Comparison of ENCODE assay signal across 1 cellular context in the genomic region with DNA sequence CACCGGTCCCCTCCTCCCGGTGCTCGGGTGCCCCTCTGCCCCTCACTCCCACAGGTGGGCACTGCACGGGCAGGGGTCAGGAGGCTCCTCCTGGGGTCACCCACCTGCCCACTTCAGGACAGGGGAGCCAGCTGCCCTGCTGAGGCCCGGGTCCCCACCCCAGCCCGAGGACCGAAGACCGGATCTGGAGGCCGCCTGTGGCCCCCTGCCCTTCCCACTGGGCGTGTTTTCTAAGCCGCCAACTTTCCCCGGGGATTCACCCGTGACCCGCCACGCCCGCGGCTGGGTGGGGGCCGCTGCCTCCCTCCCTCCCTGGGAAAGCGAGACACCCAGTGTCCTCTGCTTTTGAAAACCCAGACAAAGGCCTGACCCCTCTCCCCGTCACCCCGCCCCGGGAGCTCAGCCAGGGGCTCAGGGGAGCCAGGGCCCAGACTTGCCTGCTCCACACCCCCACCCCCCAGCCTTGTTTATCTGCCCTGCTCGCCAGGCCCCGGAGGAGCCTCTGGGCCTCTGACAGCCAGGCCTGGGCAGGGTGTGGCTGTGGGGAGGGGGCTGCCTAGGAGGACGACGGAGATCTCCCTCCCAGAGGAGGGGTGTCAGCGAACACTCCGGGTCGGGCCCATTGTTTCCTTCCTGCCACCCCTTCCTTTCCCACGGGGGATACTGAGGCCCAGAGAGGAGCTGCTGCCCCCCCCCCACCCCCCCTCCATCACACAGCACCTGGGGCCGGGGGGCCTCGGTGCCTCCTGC.
A peak's percentile ranks its signal among the peaks of the same experiment; 100 is the strongest.
TF ChIP-seq lines count a peak whose summit lies in the region.

No MANE protein-coding gene starts in this region.

TF ChIP-seq in HepG2, 621 proteins besides CTCF, POLR2A, EP300 and RAD21:
- TF ChIP-seq CBX1 (IDR thresholded peaks at IDR 0.05; ENCODE audit: low read depth), result no peak
- TF ChIP-seq PCBP1 (IDR thresholded peaks at IDR 0.05; ENCODE audit: borderline replicate concordance, low read depth, low read length), result 0 out of 2 replicates have a peak, but pooled peaks have one; percentile 35
- TF ChIP-seq, protein P1, sequence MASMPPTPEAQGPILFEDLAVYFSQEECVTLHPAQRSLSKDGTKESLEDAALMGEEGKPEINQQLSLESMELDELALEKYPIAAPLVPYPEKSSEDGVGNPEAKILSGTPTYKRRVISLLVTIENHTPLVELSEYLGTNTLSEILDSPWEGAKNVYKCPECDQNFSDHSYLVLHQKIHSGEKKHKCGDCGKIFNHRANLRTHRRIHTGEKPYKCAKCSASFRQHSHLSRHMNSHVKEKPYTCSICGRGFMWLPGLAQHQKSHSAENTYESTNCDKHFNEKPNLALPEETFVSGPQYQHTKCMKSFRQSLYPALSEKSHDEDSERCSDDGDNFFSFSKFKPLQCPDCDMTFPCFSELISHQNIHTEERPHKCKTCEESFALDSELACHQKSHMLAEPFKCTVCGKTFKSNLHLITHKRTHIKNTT (CRISPR knock-in tag; IDR thresholded peaks at IDR 0.05), result no peak
- no peak for TF ChIP-seq ZNF562 (CRISPR knock-in tag; IDR thresholded peaks at IDR 0.05; ENCODE audit: borderline replicate concordance)
- TF ChIP-seq, protein P2, sequence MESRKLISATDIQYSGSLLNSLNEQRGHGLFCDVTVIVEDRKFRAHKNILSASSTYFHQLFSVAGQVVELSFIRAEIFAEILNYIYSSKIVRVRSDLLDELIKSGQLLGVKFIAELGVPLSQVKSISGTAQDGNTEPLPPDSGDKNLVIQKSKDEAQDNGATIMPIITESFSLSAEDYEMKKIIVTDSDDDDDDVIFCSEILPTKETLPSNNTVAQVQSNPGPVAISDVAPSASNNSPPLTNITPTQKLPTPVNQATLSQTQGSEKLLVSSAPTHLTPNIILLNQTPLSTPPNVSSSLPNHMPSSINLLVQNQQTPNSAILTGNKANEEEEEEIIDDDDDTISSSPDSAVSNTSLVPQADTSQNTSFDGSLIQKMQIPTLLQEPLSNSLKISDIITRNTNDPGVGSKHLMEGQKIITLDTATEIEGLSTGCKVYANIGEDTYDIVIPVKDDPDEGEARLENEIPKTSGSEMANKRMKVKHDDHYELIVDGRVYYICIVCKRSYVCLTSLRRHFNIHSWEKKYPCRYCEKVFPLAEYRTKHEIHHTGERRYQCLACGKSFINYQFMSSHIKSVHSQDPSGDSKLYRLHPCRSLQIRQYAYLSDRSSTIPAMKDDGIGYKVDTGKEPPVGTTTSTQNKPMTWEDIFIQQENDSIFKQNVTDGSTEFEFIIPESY (CRISPR knock-in tag; IDR thresholded peaks at IDR 0.05), result peak; percentile 58
- TF ChIP-seq TOPORS (CRISPR knock-in tag; IDR thresholded peaks at IDR 0.05), result no peak
- TF ChIP-seq ETV6 (CRISPR knock-in tag; conservative IDR thresholded peaks at IDR 0.05), result no peak
- TF ChIP-seq, protein P3, sequence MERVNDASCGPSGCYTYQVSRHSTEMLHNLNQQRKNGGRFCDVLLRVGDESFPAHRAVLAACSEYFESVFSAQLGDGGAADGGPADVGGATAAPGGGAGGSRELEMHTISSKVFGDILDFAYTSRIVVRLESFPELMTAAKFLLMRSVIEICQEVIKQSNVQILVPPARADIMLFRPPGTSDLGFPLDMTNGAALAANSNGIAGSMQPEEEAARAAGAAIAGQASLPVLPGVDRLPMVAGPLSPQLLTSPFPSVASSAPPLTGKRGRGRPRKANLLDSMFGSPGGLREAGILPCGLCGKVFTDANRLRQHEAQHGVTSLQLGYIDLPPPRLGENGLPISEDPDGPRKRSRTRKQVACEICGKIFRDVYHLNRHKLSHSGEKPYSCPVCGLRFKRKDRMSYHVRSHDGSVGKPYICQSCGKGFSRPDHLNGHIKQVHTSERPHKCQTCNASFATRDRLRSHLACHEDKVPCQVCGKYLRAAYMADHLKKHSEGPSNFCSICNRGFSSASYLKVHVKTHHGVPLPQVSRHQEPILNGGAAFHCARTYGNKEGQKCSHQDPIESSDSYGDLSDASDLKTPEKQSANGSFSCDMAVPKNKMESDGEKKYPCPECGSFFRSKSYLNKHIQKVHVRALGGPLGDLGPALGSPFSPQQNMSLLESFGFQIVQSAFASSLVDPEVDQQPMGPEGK (CRISPR knock-in tag; IDR thresholded peaks at IDR 0.05), result peak; percentile 52
- TF ChIP-seq, protein P4, sequence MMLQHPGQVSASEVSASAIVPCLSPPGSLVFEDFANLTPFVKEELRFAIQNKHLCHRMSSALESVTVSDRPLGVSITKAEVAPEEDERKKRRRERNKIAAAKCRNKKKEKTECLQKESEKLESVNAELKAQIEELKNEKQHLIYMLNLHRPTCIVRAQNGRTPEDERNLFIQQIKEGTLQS (CRISPR knock-in tag; IDR thresholded peaks at IDR 0.05), result no peak
- TF ChIP-seq ZBTB38 (CRISPR knock-in tag; IDR thresholded peaks at IDR 0.05), result 0 out of 2 replicates have a peak, but pooled peaks have one; percentile 3
- TF ChIP-seq, protein P5, sequence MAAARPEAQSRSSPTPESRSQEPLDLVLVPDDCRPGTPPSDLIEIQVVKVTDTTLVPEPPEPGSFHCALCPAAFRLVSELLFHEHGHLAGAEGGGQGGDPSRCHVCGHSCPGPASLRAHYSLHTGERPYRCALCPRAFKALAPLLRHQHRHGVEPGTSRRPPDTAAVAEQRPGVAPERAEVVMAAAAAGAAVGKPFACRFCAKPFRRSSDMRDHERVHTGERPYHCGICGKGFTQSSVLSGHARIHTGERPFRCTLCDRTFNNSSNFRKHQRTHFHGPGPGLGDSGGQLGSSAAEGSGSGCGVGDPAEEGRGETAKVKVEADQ (CRISPR knock-in tag; IDR thresholded peaks at IDR 0.05; ENCODE audit: borderline replicate concordance), result no peak
